22 cellular contexts compared by ENCODE assay signal in the genomic region with DNA sequence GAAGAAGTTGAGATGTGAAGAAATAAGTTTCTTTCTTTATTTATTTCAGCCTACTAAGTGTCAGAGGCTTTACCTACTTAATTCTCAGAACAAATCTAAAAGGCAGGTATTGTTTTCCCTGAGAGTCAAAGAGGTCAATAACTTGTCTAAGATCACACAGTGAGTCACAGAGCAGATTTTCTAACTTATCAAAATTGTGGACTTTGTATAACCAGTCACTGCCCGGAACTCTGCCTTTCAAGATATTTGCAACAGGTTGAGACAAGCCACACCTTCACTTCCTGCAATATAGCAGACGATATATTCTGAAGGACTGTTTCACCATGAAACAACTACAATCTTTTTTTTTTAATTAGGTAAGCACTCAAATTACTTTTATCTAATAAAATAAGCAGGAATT. TPM values are rescaled to one million over a fixed set of nuclear protein-coding genes. Genes with fewer than 3 reads are reported as not detected.
DNase-seq lines count a peak whose midpoint lies in the region; ATAC-seq and TF ChIP-seq lines count a peak whose summit lies in the region.
"Had no signal": no experiment of that assay in that cellular context is flagged by ENCODE, and none has a peak within 500 bp of the region (broad histone marks: within the 10 kb centered on the region; RNA-seq: fewer than 3 reads in every experiment).

No MANE protein-coding gene starts in this region.

- H3K9me3 Mint-ChIP-seq in chondrocyte (ENCODE audit: low read depth): no peaks in the 10 kb centered on the region

- H3K4me3 Mint-ChIP-seq in chondrocyte (ENCODE audit: unreplicated experiment): no peak overlapping the region
- H3K4me3 Mint-ChIP-seq: CD4-positive, CD25-positive, alpha-beta regulatory T cell had no signal

- intact Hi-C loops in mucosa of descending colon (cut with DNase I, micrococcal nuclease): no loop called here
- intact Hi-C loops in left lung (cut with DNase I): no loop called here

- whole genome bisulfite sequencing in urinary bladder: 83% methylated on average over 2 of the region's 2 CpGs

- H3K4me1 ChIP-seq in RWPE2 (ENCODE audit: insufficient read depth, poor library complexity, severe bottlenecking) (peaks cover 50% of the 10 kb centered on the region), mucosa of descending colon (ENCODE audit: low read depth) (peaks cover 8% of the 10 kb centered on the region), urinary bladder (ENCODE audit: insufficient read depth) (no peaks in the 10 kb centered on the region), left lung (no peaks in the 10 kb centered on the region)
- H3K4me1 ChIP-seq: BE2C had no signal

- H3K27ac Mint-ChIP-seq in chondrocyte (ENCODE audit: unreplicated experiment): no peak overlapping the region
- H3K27ac Mint-ChIP-seq: CD4-positive, CD25-positive, alpha-beta regulatory T cell had no signal

- H3K9me3 ChIP-seq in RWPE2 (ENCODE audit: severe bottlenecking) (no peaks in the 10 kb centered on the region), mucosa of descending colon (no peaks in the 10 kb centered on the region), left lung (no peaks in the 10 kb centered on the region)
- H3K9me3 ChIP-seq: BE2C, SJSA1 had no signal

- H3K36me3 ChIP-seq in RWPE2 (ENCODE audit: low read depth) (no peaks in the 10 kb centered on the region), mucosa of descending colon (ENCODE audit: low read depth) (no peaks in the 10 kb centered on the region), urinary bladder (ENCODE audit: insufficient read depth) (no peaks in the 10 kb centered on the region), left lung (no peaks in the 10 kb centered on the region)
- H3K36me3 ChIP-seq: BE2C, SJSA1 had no signal

- no peak for DNase-seq in RWPE2 (ENCODE audit: low spot score)
- peak; percentile 90 for DNase-seq in epithelial cell of esophagus (ENCODE audit: low read depth)
- DNase-seq in mucosa of descending colon: no peak
- DNase-seq in activated gamma-delta T cell treated with Interleukin-2 at 50 U/mL for 16 hours: no peak
- DNase-seq in chondrocyte (ENCODE audit: low spot score): no peak
- DNase-seq in left lung: no peak
- DNase-seq: BE2C; CD4-positive, CD25-positive, alpha-beta regulatory T cell; DMS79; H7; KBM-7; NCI-H1092; NCI-H1436; NCI-H187 treated with DMSO at 0.1 percent for 48 hours; NCI-H226; NCI-H510A treated with DMSO at 0.1 percent for 48 hours; NCI-H748 treated with DMSO at 0.1 percent for 48 hours had no signal

- no peaks in the 10 kb centered on the region for H3K27me3 ChIP-seq in RWPE2 (ENCODE audit: insufficient read depth, poor library complexity, severe bottlenecking)
- H3K27me3 ChIP-seq in left lung: no peaks in the 10 kb centered on the region
- H3K27me3 ChIP-seq: BE2C, SJSA1 had no signal

- ATAC-seq in RWPE2 (ENCODE audit: low read depth) (peak; percentile 81), mucosa of descending colon (peak; percentile 90), left lung (no peak)
- ATAC-seq: GM12878, Panc1, Right ventricle myocardium inferior had no signal

- H3K27ac ChIP-seq in RWPE2 (ENCODE audit: poor library complexity, severe bottlenecking) (peak overlapping the region; percentile 50), urinary bladder (ENCODE audit: low read depth) (peak overlapping the region; percentile 83), left lung (no peak overlapping the region)
- H3K27ac ChIP-seq: SJSA1 had no signal

- peaks cover 1% of the 10 kb centered on the region for H3K36me3 Mint-ChIP-seq in chondrocyte (ENCODE audit: low read depth)
- H3K36me3 Mint-ChIP-seq: CD4-positive, CD25-positive, alpha-beta regulatory T cell had no signal

- TF ChIP-seq CTCF in RWPE2 (IDR thresholded peaks at IDR 0.05; ENCODE audit: poor library complexity, severe bottlenecking) (no peak), epithelial cell of esophagus (IDR thresholded peaks at IDR 0.05; ENCODE audit: insufficient read depth, low read depth, low read length, missing control alignments) (no peak), mucosa of descending colon (IDR thresholded peaks at IDR 0.05) (no peak), chondrocyte (IDR thresholded peaks at IDR 0.05) (no peak), left lung (IDR thresholded peaks at IDR 0.05) (no peak)

- peaks cover 6% of the 10 kb centered on the region for H3K27me3 Mint-ChIP-seq in chondrocyte (ENCODE audit: low read depth)

- H3K4me1 Mint-ChIP-seq in chondrocyte (ENCODE audit: low read depth): peaks cover 18% of the 10 kb centered on the region
- H3K4me1 Mint-ChIP-seq: CD4-positive, CD25-positive, alpha-beta regulatory T cell had no signal

- H3K4me3 ChIP-seq in RWPE2 (ENCODE audit: severe bottlenecking) (no peak overlapping the region), epithelial cell of esophagus (ENCODE audit: low read length) (no peak overlapping the region), mucosa of descending colon (no peak overlapping the region), urinary bladder (ENCODE audit: low read depth, low read length) (no peak overlapping the region), left lung (no peak overlapping the region)
- H3K4me3 ChIP-seq: GM12878, SJSA1 had no signal

RNA-seq across cellular contexts. Expression of gene MMP3, which starts 10.5 kb away (rescaled TPM):
- 1 to 10 TPM in 1 of 3 donors, under 1 TPM in 1, not detected in 1; 0.47 to 1.3 TPM for total RNA-seq in mucosa of descending colon
- 1.4 TPM for total RNA-seq in urinary bladder
- 6.3 TPM for polyA plus RNA-seq in urinary bladder
- not detected in 3 replicates for total RNA-seq in chondrocyte
- total RNA-seq in left lung: 1 to 10 TPM in 1 of 2 donors, not detected in 1; 1.5 TPM
- total RNA-seq: CD4-positive, CD25-positive, alpha-beta regulatory T cell; GM12878; H7; Right ventricle myocardium inferior had no signal
- polyA plus RNA-seq: CD4-positive, CD25-positive, alpha-beta regulatory T cell had no signal

RNA-seq across cellular contexts. Expression of gene MMP12, which starts 20.8 kb away (rescaled TPM):
- total RNA-seq in mucosa of descending colon (10 to 100 TPM in 1 of 3 donors, 1 to 10 TPM in 2; 2.7 to 17.5 (median 5.4) TPM), urinary bladder (3.8 TPM), chondrocyte (0.17 to 0.18 TPM in 2 of 3 replicates, not detected in the other), left lung (under 1 TPM in 1 of 2 donors, not detected in 1; 0.71 TPM)
- 0.62 TPM for polyA plus RNA-seq in urinary bladder
- total RNA-seq: CD4-positive, CD25-positive, alpha-beta regulatory T cell; GM12878; H7; Right ventricle myocardium inferior had no signal
- polyA plus RNA-seq: CD4-positive, CD25-positive, alpha-beta regulatory T cell had no signal

RNA-seq across cellular contexts. Expression of gene MMP1, which starts 56.0 kb away (rescaled TPM):
- total RNA-seq in mucosa of descending colon: under 1 TPM; 0.20 to 0.67 (median 0.47) TPM
- total RNA-seq in urinary bladder: 0.53 TPM
- 0.15 TPM for polyA plus RNA-seq in urinary bladder
- 0.60 to 4.1 TPM (median 3.9 TPM) in 3 replicates for total RNA-seq in chondrocyte
- 1 to 10 TPM; 1.8 to 9.5 TPM for total RNA-seq in left lung
- total RNA-seq: CD4-positive, CD25-positive, alpha-beta regulatory T cell; GM12878; Right ventricle myocardium inferior had no signal
- polyA plus RNA-seq: CD4-positive, CD25-positive, alpha-beta regulatory T cell; GM12878 had no signal

Comparison
In these comparisons a context has a peak if more than half of its experiments do, and no peak if none do; other contexts are left out.
1. H3K27ac ChIP-seq: peak in RWPE2 (single experiment) and urinary bladder (single experiment); none in left lung (0 of 2).